Comparison of ENCODE assay signal across 8 cellular contexts in genomic region chr7:49852619-49853462, GRCh38.
DNase-seq lines count a peak whose midpoint lies in the region; ATAC-seq and TF ChIP-seq lines count a peak whose summit lies in the region.

No MANE protein-coding gene starts in this region.

- no peaks in the 10 kb centered on the region for H3K27me3 ChIP-seq in GM23248 (replicated peaks; ENCODE audit: insufficient read depth)
- no peaks in the 10 kb centered on the region for H3K27me3 ChIP-seq in KMS-11 (ENCODE audit: insufficient read depth, low read depth)
- peaks cover 0 to 4% (median 0%) of the 10 kb centered on the region in 45 donors for H3K27me3 ChIP-seq in dorsolateral prefrontal cortex
- H3K27me3 ChIP-seq in lower lobe of right lung (ENCODE audit: low read depth): no peaks in the 10 kb centered on the region
- no peaks in the 10 kb centered on the region for H3K27me3 ChIP-seq in aorta (ENCODE audit: control insufficient read depth in 1 of 2, insufficient read depth in 2 of 2, low read length in 1 of 2)

- no peaks in the 10 kb centered on the region for H3K4me1 ChIP-seq in GM23248 (ENCODE audit: insufficient read depth)
- H3K4me1 ChIP-seq in KMS-11 (ENCODE audit: low read depth, poor library complexity, severe bottlenecking): peaks cover 7% of the 10 kb centered on the region
- no peaks in the 10 kb centered on the region for H3K4me1 ChIP-seq in lower lobe of right lung
- no peaks in the 10 kb centered on the region for H3K4me1 ChIP-seq in aorta (ENCODE audit: control insufficient read depth in 1 of 2, insufficient read depth in 2 of 2, low read length in 2 of 2)

- H3F3A ChIP-seq in GM23248 (ENCODE audit: insufficient read depth): no peaks in the 10 kb centered on the region

- peak; percentile 97 for TF ChIP-seq CTCF in KMS-11 (conservative IDR thresholded peaks at IDR 0.05; ENCODE audit: low read depth, low read length)
- peak; percentile 24 to 82 (median 70) for TF ChIP-seq CTCF in dorsolateral prefrontal cortex (IDR thresholded peaks at IDR 0.05 in 54 of 56, conservative IDR thresholded peaks at IDR 0.05 in 2 of 56; ENCODE audit: low read depth in 1 of 56, partially characterized antibody in 56 of 56)
- peak; percentile 56 for TF ChIP-seq CTCF in lower lobe of right lung (IDR thresholded peaks at IDR 0.05)

- no peaks in the 10 kb centered on the region for H3K36me3 ChIP-seq in GM23248 (ENCODE audit: low read depth)
- no peaks in the 10 kb centered on the region for H3K36me3 ChIP-seq in KMS-11 (ENCODE audit: insufficient read depth)
- no peaks in the 10 kb centered on the region for H3K36me3 ChIP-seq in lower lobe of right lung
- no peaks in the 10 kb centered on the region for H3K36me3 ChIP-seq in aorta (ENCODE audit: control insufficient read depth in 1 of 2, insufficient read depth in 2 of 2, low read length in 1 of 2)

- intact Hi-C loops in Right ventricle myocardium inferior (cut with DNase I): loop anchor here (2.0 kb wide), 1 partner anchor 368 kb away; no protein-coding TSS in a partner anchor
- intact Hi-C loops in cardiac septum (cut with DNase I): loop anchor here (5.0 to 10.0 kb wide), 4 partner anchors 76 to 1558 kb away; no protein-coding TSS in a partner anchor
- intact Hi-C loops in dorsolateral prefrontal cortex (cut with DNase I): loop anchor here (5.0 to 10.0 kb wide), 2 partner anchors 1548 to 1556 kb away; no protein-coding TSS in a partner anchor
- intact Hi-C loops in lower lobe of right lung (cut with DNase I): no loop called here
- intact Hi-C loops in aorta (cut with DNase I): no loop called here

- in situ Hi-C loops in GM23248 (cut with MboI): loop anchor here (25.0 kb wide), 1 partner anchor 1516 kb away; no protein-coding TSS in a partner anchor

- H4K20me1 ChIP-seq in GM23248 (ENCODE audit: insufficient read depth) (no peaks in the 10 kb centered on the region), KMS-11 (ENCODE audit: insufficient read depth) (no peaks in the 10 kb centered on the region)

- no peaks in the 10 kb centered on the region for H3K79me2 ChIP-seq in GM23248 (ENCODE audit: insufficient read depth)
- no peaks in the 10 kb centered on the region for H3K79me2 ChIP-seq in KMS-11 (ENCODE audit: insufficient read depth, low read depth)

- H2AFZ ChIP-seq in GM23248 (no peak overlapping the region), KMS-11 (ENCODE audit: low read depth) (peak overlapping the region; percentile 48; the same call in 1 of the 2 replicates)

- no peaks in the 10 kb centered on the region for H3K9me2 ChIP-seq in GM23248 (ENCODE audit: insufficient read depth)

- WGBS in GM23248 (ENCODE audit: low coverage in 1 of 2, low lambda C conversion rate in 2 of 2, missing lambda C conversion rate in 2 of 2), 2 experiments: 23 to 33% methylated on average over 11 of the region's 11 CpGs
- 39 to 43% methylated on average over 11 of the region's 11 CpGs for WGBS in aorta, 2 donors

- no peak overlapping the region for H3K4me3 ChIP-seq in GM23248
- no peak overlapping the region for H3K4me3 ChIP-seq in KMS-11 (IDR thresholded peaks at IDR 0.05; ENCODE audit: insufficient read depth, low read depth, low read length)
- no peak overlapping the region for H3K4me3 ChIP-seq in dorsolateral prefrontal cortex
- H3K4me3 ChIP-seq in lower lobe of right lung: no peak overlapping the region
- no peak overlapping the region for H3K4me3 ChIP-seq in aorta (ENCODE audit: low read length in 2 of 2)

- no peak overlapping the region for H3K4me2 ChIP-seq in GM23248 (ENCODE audit: unreplicated experiment)
- no peak overlapping the region for H3K4me2 ChIP-seq in KMS-11

- no peaks in the 10 kb centered on the region for H3K9me3 ChIP-seq in GM23248 (ENCODE audit: low read depth)
- no peaks in the 10 kb centered on the region for H3K9me3 ChIP-seq in lower lobe of right lung
- peaks cover 1% of the 10 kb centered on the region for H3K9me3 ChIP-seq in aorta (ENCODE audit: control insufficient read depth, low read length)

- no peak overlapping the region for H3K9ac ChIP-seq in GM23248
- H3K9ac ChIP-seq in KMS-11: peak overlapping the region; percentile 5; the same call in 1 of the 2 replicates

- no peak overlapping the region for H3K27ac ChIP-seq in GM23248
- H3K27ac ChIP-seq in KMS-11: no peak overlapping the region
- H3K27ac ChIP-seq in dorsolateral prefrontal cortex: peak overlapping the region in 1 of 59 donors; percentile 43
- H3K27ac ChIP-seq in lower lobe of right lung: no peak overlapping the region
- H3K27ac ChIP-seq in aorta (ENCODE audit: low read depth in 1 of 2, low read length in 2 of 2): no peak overlapping the region

- ATAC-seq in Right ventricle myocardium inferior (peak; percentile 69), lower lobe of right lung (peak; percentile 59), aorta (ENCODE audit: low FRiP score) (no peak)

- DNase-seq in Right ventricle myocardium inferior (ENCODE audit: missing footprints) (no peak), cardiac septum (ENCODE audit: low spot score) (no peak), GM23248 (peak; percentile 74), RKO (ENCODE audit: low spot score) (peak; percentile 59), dorsolateral prefrontal cortex (peak in 2 of 10 donors; percentile 58 to 66), lower lobe of right lung (no peak), aorta (no peak)

Comparison
In these comparisons a context has a peak if more than half of its experiments do, and no peak if none do; other contexts are left out.
1. DNase-seq: peak in GM23248 (single experiment) and RKO (single experiment); none in Right ventricle myocardium inferior (single experiment), cardiac septum (single experiment), lower lobe of right lung (single experiment) and aorta (0 of 2).
2. intact Hi-C loops: an anchor here in Right ventricle myocardium inferior (2.0 kb wide), cardiac septum (5.0 to 10.0 kb wide) and dorsolateral prefrontal cortex (5.0 to 10.0 kb wide); none called in lower lobe of right lung and aorta.
3. Peak in every context shown above with its lines, with median percentiles within 50 percentile points of each other: CTCF ChIP-seq.